ENCODE assay signal across 8 cellular contexts in genomic region chr17:44095647-44096496, GRCh38. TPM values are rescaled to one million over a fixed set of nuclear protein-coding genes. Genes with fewer than 3 reads are reported as not detected.
A peak's percentile ranks its signal among the peaks of the same experiment; 100 is the strongest.
DNase-seq lines count a peak whose midpoint lies in the region; ATAC-seq and TF ChIP-seq lines count a peak whose summit lies in the region.

No MANE protein-coding gene starts in this region.

- no peaks in the 10 kb centered on the region; the same call in 1 of the 2 replicates for H3F3A ChIP-seq in DOHH2 (ENCODE audit: control insufficient read depth, insufficient read depth)

- TF ChIP-seq CTCF in DOHH2 (IDR thresholded peaks at IDR 0.05; ENCODE audit: low read depth, low read length, poor library complexity, severe bottlenecking) (no peak), RWPE2 (IDR thresholded peaks at IDR 0.05; ENCODE audit: poor library complexity, severe bottlenecking) (no peak)

- H3K27me3 ChIP-seq in DOHH2 (ENCODE audit: control insufficient read depth, low read length) (no peaks in the 10 kb centered on the region), RWPE2 (ENCODE audit: insufficient read depth, poor library complexity, severe bottlenecking) (no peaks in the 10 kb centered on the region)

- H3K4me3 ChIP-seq in DOHH2 (ENCODE audit: low read length) (peak overlapping the region; percentile 28; the same call in 1 of the 2 replicates), RWPE2 (ENCODE audit: severe bottlenecking) (peak overlapping the region; percentile 12)

- H4K20me1 ChIP-seq in DOHH2 (ENCODE audit: control insufficient read depth, insufficient read depth, low read depth, low read length), result peaks cover 4% of the 10 kb centered on the region; the same call in 1 of the 2 replicates

- no peaks in the 10 kb centered on the region for H3K79me2 ChIP-seq in DOHH2 (ENCODE audit: control insufficient read depth, low read length)

- H3K4me2 ChIP-seq in DOHH2 (ENCODE audit: low read length), result peak overlapping the region; percentile 49

- peaks cover 23% of the 10 kb centered on the region for H3K4me1 ChIP-seq in DOHH2 (ENCODE audit: control insufficient read depth, low read length)
- H3K4me1 ChIP-seq in RWPE2 (ENCODE audit: insufficient read depth, poor library complexity, severe bottlenecking), result peaks cover 9% of the 10 kb centered on the region

- 0 out of 2 replicates have a peak, but pooled peaks cover 2% of the 10 kb centered on the region for H3K36me3 ChIP-seq in DOHH2 (ENCODE audit: control insufficient read depth, low read length)
- no peaks in the 10 kb centered on the region for H3K36me3 ChIP-seq in RWPE2 (ENCODE audit: low read depth)

- DNase-seq in M059J (ENCODE audit: low read depth) (peak; percentile 97), RWPE2 (ENCODE audit: low spot score) (peak; percentile 84), dermis microvascular lymphatic vessel endothelial cell (ENCODE audit: low read depth in 2 of 2) (peak; percentile 88 to 98), left lobe of liver (ENCODE audit: low spot score) (no peak), stromal cell of bone marrow (ENCODE audit: low read depth) (peak; percentile 77)
- DNase-seq in activated CD4-positive, CD25-positive, alpha-beta regulatory T cell treated with anti-CD3 and anti-CD28 coated beads, Interleukin-2, amount 50 U/mL, for 72 hours, result no peak

- no peaks in the 10 kb centered on the region for H3K9me2 ChIP-seq in DOHH2 (replicated peaks; ENCODE audit: control insufficient read depth, low read length)

- no peaks in the 10 kb centered on the region for H3K9me3 ChIP-seq in DOHH2 (ENCODE audit: control insufficient read depth, insufficient read depth, low read length)
- H3K9me3 ChIP-seq in RWPE2 (ENCODE audit: severe bottlenecking), result no peaks in the 10 kb centered on the region

- ATAC-seq in RWPE2 (ENCODE audit: low read depth) (peak; percentile 88), left lobe of liver (peak; percentile 16), HG02798 (IDR thresholded peaks at IDR 0.05; ENCODE audit: poor library complexity, unreplicated experiment) (no peak)

- H3K27ac ChIP-seq in DOHH2 (ENCODE audit: low read depth, low read length), result no peak overlapping the region
- peak overlapping the region; percentile 86 for H3K27ac ChIP-seq in RWPE2 (ENCODE audit: poor library complexity, severe bottlenecking)

RNA-seq across cellular contexts. Expression of gene G6PC3, which starts 25.3 kb away (rescaled TPM):
- total RNA-seq in M059J (2014; rRNA removed; shearing (Covaris generic)), result 63.5 and 66.4 TPM in 2 replicates
- 23.6 and 33.0 TPM in 2 replicates for total RNA-seq in dermis microvascular lymphatic vessel endothelial cell
- total RNA-seq in left lobe of liver, result 8.9 TPM

RNA-seq across cellular contexts. Expression of gene HDAC5, which starts 27.6 kb away (rescaled TPM):
- total RNA-seq in M059J (2014; rRNA removed; shearing (Covaris generic)), result 37.8 and 46.0 TPM in 2 replicates
- total RNA-seq in dermis microvascular lymphatic vessel endothelial cell (36.4 and 40.4 TPM in 2 replicates), left lobe of liver (16.8 TPM)

RNA-seq across cellular contexts. Expression of gene LSM12, which starts 29.4 kb away (rescaled TPM):
- total RNA-seq in M059J (2014; rRNA removed; shearing (Covaris generic)), result 112 and 121 TPM in 2 replicates
- total RNA-seq in dermis microvascular lymphatic vessel endothelial cell (22.5 and 25.3 TPM in 2 replicates), left lobe of liver (22.6 TPM)

RNA-seq across cellular contexts. Expression of gene HROB, which starts 45.9 kb away (rescaled TPM):
- 6.5 and 7.5 TPM in 2 replicates for total RNA-seq in M059J (2014; rRNA removed; shearing (Covaris generic))
- total RNA-seq in dermis microvascular lymphatic vessel endothelial cell (1.3 and 1.6 TPM in 2 replicates), left lobe of liver (0.38 TPM)

Comparison
In these comparisons a context has a peak if more than half of its experiments do, and no peak if none do; other contexts are left out.
1. DNase-seq: peak in M059J (single experiment), RWPE2 (single experiment), dermis microvascular lymphatic vessel endothelial cell (2 of 2) and stromal cell of bone marrow (single experiment); none in left lobe of liver (single experiment) and activated CD4-positive, CD25-positive, alpha-beta regulatory T cell treated with anti-CD3 and anti-CD28 coated beads, Interleukin-2, amount 50 U/mL, for 72 hours (single experiment).